Comparison of ENCODE assay signal across 24 cellular contexts in the genomic region with DNA sequence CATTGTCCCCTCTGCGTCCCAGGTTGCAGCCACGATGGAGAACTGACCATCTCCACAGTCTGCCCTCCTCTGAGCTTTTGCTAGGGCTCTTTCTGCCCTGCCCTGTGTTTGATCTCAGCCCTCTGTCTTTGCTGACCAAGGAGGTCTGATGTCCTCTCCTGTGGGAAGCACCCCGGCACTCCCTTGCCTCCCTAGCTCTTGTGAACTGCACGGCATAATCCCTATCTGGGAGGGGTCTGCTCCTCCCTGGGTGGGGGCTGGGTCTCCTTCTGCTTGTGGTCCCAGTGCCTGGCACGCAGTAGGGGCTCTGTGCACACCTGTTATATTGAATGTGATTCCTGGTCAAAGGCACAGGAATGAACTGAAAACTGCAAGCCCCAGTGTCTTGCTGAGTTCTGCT. TPM values are rescaled to one million over a fixed set of nuclear protein-coding genes. Genes with fewer than 3 reads are reported as not detected.
DNase-seq lines count a peak whose midpoint lies in the region; ATAC-seq and TF ChIP-seq lines count a peak whose summit lies in the region.
"Had no signal": no experiment of that assay in that cellular context is flagged by ENCODE, and none has a peak within 500 bp of the region (broad histone marks: within the 10 kb centered on the region; RNA-seq: fewer than 3 reads in every experiment).

No MANE protein-coding gene starts in this region.

- H3K9ac ChIP-seq in HUES48 (ENCODE audit: low read depth, low read length) (no peak overlapping the region), colonic mucosa (ENCODE audit: low read depth in 2 of 2, low read length in 2 of 2) (no peak overlapping the region)

- H3K27me3 Mint-ChIP-seq in CD8-positive, alpha-beta T cell (ENCODE audit: low read depth): peaks cover 21% of the 10 kb centered on the region
- H3K27me3 Mint-ChIP-seq in brain: peaks cover 7% of the 10 kb centered on the region
- H3K27me3 Mint-ChIP-seq in nephron (ENCODE audit: low read depth): peaks cover 51% of the 10 kb centered on the region
- H3K27me3 Mint-ChIP-seq in stimulated activated naive B cell treated with anti-CD40 and anti-IgM and Interleukin-4, amounts not matched to agents 10 μg/mL and 1 μg/mL and 100 μg/mL, for 72 hours: peaks cover 35 to 41% of the 10 kb centered on the region in 2 donors
- H3K27me3 Mint-ChIP-seq in naive thymus-derived CD4-positive, alpha-beta T cell: peaks cover 28 to 58% (median 34%) of the 10 kb centered on the region in 5 donors

- no peak for TF ChIP-seq CTCF in CD8-positive, alpha-beta T cell (IDR thresholded peaks at IDR 0.05)
- TF ChIP-seq CTCF in brain (conservative IDR thresholded peaks at IDR 0.05) (no peak), nephron (IDR thresholded peaks at IDR 0.05; ENCODE audit: unreplicated experiment in 3 of 3) (no peak), colonic mucosa (IDR thresholded peaks at IDR 0.05) (no peak)

- no peak overlapping the region for H3K27ac Mint-ChIP-seq in CD8-positive, alpha-beta T cell
- peak overlapping the region; percentile 81 to 95 (median 89) for H3K27ac Mint-ChIP-seq in brain
- no peak overlapping the region for H3K27ac Mint-ChIP-seq in nephron
- H3K27ac Mint-ChIP-seq in stimulated activated naive B cell treated with anti-CD40 and anti-IgM and Interleukin-4, amounts not matched to agents 10 μg/mL and 1 μg/mL and 100 μg/mL, for 72 hours: no peak overlapping the region
- peak overlapping the region in 1 of 9 donors; percentile 13 for H3K27ac Mint-ChIP-seq in naive thymus-derived CD4-positive, alpha-beta T cell
- H3K27ac Mint-ChIP-seq: mesothelial cell of epicardium; T-helper 2 cell treated with Interferon-gamma antibody and Interleukin-4, amounts not matched to agents 5 μg/mL and 100 μg/mL, for 36 hours had no signal

- no peak for ATAC-seq in CD8-positive, alpha-beta T cell
- ATAC-seq in stimulated activated naive B cell treated with anti-CD40 and anti-IgM and Interleukin-4, amounts not matched to agents 10 μg/mL and 1 μg/mL and 100 μg/mL, for 72 hours (replicated peaks): no peak
- no peak for ATAC-seq in naive thymus-derived CD4-positive, alpha-beta T cell

- H3K27ac ChIP-seq in CD8-positive, alpha-beta T cell (ENCODE audit: low read depth, low read length): no peak overlapping the region
- H3K27ac ChIP-seq in HUES48 (ENCODE audit: low read depth, low read length) (no peak overlapping the region), colonic mucosa (no peak overlapping the region)
- no peak overlapping the region for H3K27ac ChIP-seq in naive thymus-derived CD4-positive, alpha-beta T cell (ENCODE audit: low read depth, low read length)
- H3K27ac ChIP-seq: brain microvascular endothelial cell, left lung, neutrophil, psoas muscle, upper lobe of left lung had no signal

- CTCF ChIA-PET in CD8-positive, alpha-beta T cell (lab: Charles Lee): interaction anchor here (2.8 kb wide), 1 partner anchor 30 kb away, joined by 10 read pairs; a partner anchor contains a TSS
- CTCF ChIA-PET in naive thymus-derived CD4-positive, alpha-beta T cell (lab: Charles Lee): interaction anchor here (0.5 kb wide), 1 partner anchor 37 kb away, joined by 3 read pairs; no protein-coding TSS in a partner anchor

- no peak for DNase-seq in CD8-positive, alpha-beta T cell
- no peak for DNase-seq in stimulated activated naive B cell treated with anti-CD40 and anti-IgM and Interleukin-4, amounts not matched to agents 10 μg/mL and 1 μg/mL and 100 μg/mL, for 72 hours
- no peak for DNase-seq in activated CD4-positive, CD25-positive, alpha-beta regulatory T cell (lab: John Stamatoyannopoulos, UW)
- no peak for DNase-seq in colonic mucosa
- no peak for DNase-seq in naive thymus-derived CD4-positive, alpha-beta T cell
- DNase-seq: activated CD4-positive, alpha-beta T cell treated with anti-CD3 and anti-CD28 coated beads, Interleukin-2, amount 50 U/mL, for 1 hour; activated gamma-delta T cell; activated T-cell treated with anti-CD3 and anti-CD28 coated beads for 4 hours; brain microvascular endothelial cell; CD4-positive, CD25-positive, alpha-beta regulatory T cell; DMS 273 treated with DMSO at 0.1 percent for 48 hours; foreskin fibroblast; left lung; NCI-H1048; NCI-H187; NCI-H524; psoas muscle; upper lobe of left lung had no signal

- no peaks in the 10 kb centered on the region for H3K9me3 ChIP-seq in CD8-positive, alpha-beta T cell (ENCODE audit: low read length)
- H3K9me3 ChIP-seq in HUES48 (ENCODE audit: control insufficient read depth, insufficient read depth, low read length): no peaks in the 10 kb centered on the region
- H3K9me3 ChIP-seq in colonic mucosa: no peaks in the 10 kb centered on the region
- no peaks in the 10 kb centered on the region for H3K9me3 ChIP-seq in naive thymus-derived CD4-positive, alpha-beta T cell (ENCODE audit: control insufficient read depth in 2 of 3, low read length in 3 of 3)
- H3K9me3 ChIP-seq: left lung, neutrophil, psoas muscle, upper lobe of left lung had no signal

- intact Hi-C loops in CD8-positive, alpha-beta T cell (cut with DNase I, micrococcal nuclease): no loop called here
- intact Hi-C loops in colonic mucosa (cut with DNase I): no loop called here
- intact Hi-C loops in naive thymus-derived CD4-positive, alpha-beta T cell (cut with micrococcal nuclease): no loop called here

- H3K4me3 ChIP-seq in CD8-positive, alpha-beta T cell (ENCODE audit: low read depth, low read length): no peak overlapping the region
- H3K4me3 ChIP-seq in HUES48 (ENCODE audit: low read depth, low read length): 0 out of 2 replicates have a peak overlapping the region, but pooled peaks have one; percentile 7
- no peak overlapping the region for H3K4me3 ChIP-seq in colonic mucosa
- H3K4me3 ChIP-seq in naive thymus-derived CD4-positive, alpha-beta T cell (ENCODE audit: low read length): no peak overlapping the region
- H3K4me3 ChIP-seq: left lung, psoas muscle, upper lobe of left lung had no signal

- H3K4me1 Mint-ChIP-seq in CD8-positive, alpha-beta T cell (ENCODE audit: low read depth): peaks cover 33% of the 10 kb centered on the region
- H3K4me1 Mint-ChIP-seq in brain (peaks cover 51% of the 10 kb centered on the region), nephron (peaks cover 31% of the 10 kb centered on the region)
- H3K4me1 Mint-ChIP-seq in stimulated activated naive B cell treated with anti-CD40 and anti-IgM and Interleukin-4, amounts not matched to agents 10 μg/mL and 1 μg/mL and 100 μg/mL, for 72 hours: peaks cover 17 to 26% of the 10 kb centered on the region in 2 donors
- H3K4me1 Mint-ChIP-seq in naive thymus-derived CD4-positive, alpha-beta T cell: peaks cover 20 to 33% (median 23%) of the 10 kb centered on the region in 7 donors

- POLR2A ChIA-PET in CD8-positive, alpha-beta T cell (lab: Charles Lee): interaction anchor here (1.2 to 1.6 kb wide), 2 partner anchors 12 to 25 kb away, joined by 3 to 5 read pairs; a partner anchor contains a TSS
- POLR2A ChIA-PET in naive thymus-derived CD4-positive, alpha-beta T cell (lab: Charles Lee): no interaction called here

- H3K36me3 Mint-ChIP-seq in CD8-positive, alpha-beta T cell: no peaks in the 10 kb centered on the region
- peaks cover 5% of the 10 kb centered on the region for H3K36me3 Mint-ChIP-seq in brain
- no peaks in the 10 kb centered on the region for H3K36me3 Mint-ChIP-seq in nephron (ENCODE audit: low read depth)
- H3K36me3 Mint-ChIP-seq in stimulated activated naive B cell treated with anti-CD40 and anti-IgM and Interleukin-4, amounts not matched to agents 10 μg/mL and 1 μg/mL and 100 μg/mL, for 72 hours: no peaks in the 10 kb centered on the region
- H3K36me3 Mint-ChIP-seq in naive thymus-derived CD4-positive, alpha-beta T cell: peaks cover 0 to 2% (median 0%) of the 10 kb centered on the region in 5 donors
- H3K36me3 Mint-ChIP-seq: CD4-positive, CD25-positive, alpha-beta regulatory T cell; mesothelial cell of epicardium had no signal

- H3K27me3 ChIP-seq in CD8-positive, alpha-beta T cell (ENCODE audit: insufficient read depth, low read length): peaks cover 12% of the 10 kb centered on the region
- H3K27me3 ChIP-seq in HUES48 (ENCODE audit: control insufficient read depth, insufficient read depth, low read length) (no peaks in the 10 kb centered on the region), colonic mucosa (peaks cover 40% of the 10 kb centered on the region)
- no peaks in the 10 kb centered on the region for H3K27me3 ChIP-seq in naive thymus-derived CD4-positive, alpha-beta T cell (ENCODE audit: control insufficient read depth in 2 of 2, insufficient read depth in 2 of 2, low read length in 2 of 2)

- no peaks in the 10 kb centered on the region for H3K9me3 Mint-ChIP-seq in CD8-positive, alpha-beta T cell
- H3K9me3 Mint-ChIP-seq in brain (peaks cover 0 to 2% (median 0%) of the 10 kb centered on the region in 5 experiments), nephron (no peaks in the 10 kb centered on the region)
- H3K9me3 Mint-ChIP-seq in stimulated activated naive B cell treated with anti-CD40 and anti-IgM and Interleukin-4, amounts not matched to agents 10 μg/mL and 1 μg/mL and 100 μg/mL, for 72 hours: no peaks in the 10 kb centered on the region
- H3K9me3 Mint-ChIP-seq in naive thymus-derived CD4-positive, alpha-beta T cell: peaks cover 0 to 1% (median 0%) of the 10 kb centered on the region in 11 donors
- H3K9me3 Mint-ChIP-seq: mesothelial cell of epicardium; T-helper 2 cell treated with Interferon-gamma antibody and Interleukin-4, amounts not matched to agents 5 μg/mL and 100 μg/mL, for 36 hours had no signal

- H3K36me3 ChIP-seq in CD8-positive, alpha-beta T cell (ENCODE audit: insufficient read depth, low read length): no peaks in the 10 kb centered on the region
- H3K36me3 ChIP-seq in HUES48 (ENCODE audit: control insufficient read depth, insufficient read depth, low read length): no peaks in the 10 kb centered on the region
- H3K36me3 ChIP-seq in colonic mucosa: no peaks in the 10 kb centered on the region
- no peaks in the 10 kb centered on the region for H3K36me3 ChIP-seq in naive thymus-derived CD4-positive, alpha-beta T cell (ENCODE audit: control insufficient read depth in 2 of 3, insufficient read depth in 3 of 3, low read length in 3 of 3)
- H3K36me3 ChIP-seq: brain microvascular endothelial cell, left lung, neutrophil, upper lobe of left lung had no signal

- peak overlapping the region; percentile 13 for H3K4me3 Mint-ChIP-seq in CD8-positive, alpha-beta T cell
- H3K4me3 Mint-ChIP-seq in brain: peak overlapping the region; percentile 82 to 89 (median 84)
- H3K4me3 Mint-ChIP-seq in nephron: peak overlapping the region; percentile 48 to 87 (median 62)
- H3K4me3 Mint-ChIP-seq in stimulated activated naive B cell treated with anti-CD40 and anti-IgM and Interleukin-4, amounts not matched to agents 10 μg/mL and 1 μg/mL and 100 μg/mL, for 72 hours: no peak overlapping the region
- H3K4me3 Mint-ChIP-seq in naive thymus-derived CD4-positive, alpha-beta T cell: peak overlapping the region in 5 of 10 donors; percentile 9 to 63 (median 22)
- H3K4me3 Mint-ChIP-seq: T-helper 2 cell treated with Interferon-gamma antibody and Interleukin-4, amounts not matched to agents 5 μg/mL and 100 μg/mL, for 36 hours had no signal

- peaks cover 35% of the 10 kb centered on the region for H3K4me1 ChIP-seq in CD8-positive, alpha-beta T cell (ENCODE audit: insufficient read depth, low read length)
- H3K4me1 ChIP-seq in HUES48 (ENCODE audit: control insufficient read depth, insufficient read depth, low read length): peaks cover 23% of the 10 kb centered on the region; the same call in 1 of the 2 replicates
- peaks cover 3% of the 10 kb centered on the region for H3K4me1 ChIP-seq in colonic mucosa
- peaks cover 11 to 24% of the 10 kb centered on the region in 2 donors for H3K4me1 ChIP-seq in naive thymus-derived CD4-positive, alpha-beta T cell (ENCODE audit: control insufficient read depth in 2 of 2, insufficient read depth in 2 of 2, low read length in 2 of 2)
- H3K4me1 ChIP-seq: psoas muscle had no signal

RNA-seq across cellular contexts. Expression of a gene that starts 2.4 kb away (rescaled TPM):
- under 1 TPM; 0.08 to 0.11 TPM for total RNA-seq in CD8-positive, alpha-beta T cell
- 15.1 TPM for polyA plus RNA-seq in brain (ENCODE audit: insufficient read depth, low read depth, low replicate concordance)
- under 1 TPM; 0.05 TPM for total RNA-seq in colonic mucosa
- total RNA-seq in naive thymus-derived CD4-positive, alpha-beta T cell: 1 to 10 TPM in 1 of 5 experiments, under 1 TPM in 4; 0.07 to 1.6 (median 0.21) TPM
- polyA plus RNA-seq in naive thymus-derived CD4-positive, alpha-beta T cell: under 1 TPM; 0.03 to 0.09 TPM
- total RNA-seq: CD4-positive, CD25-positive, alpha-beta regulatory T cell had no signal

RNA-seq across cellular contexts. Expression of a gene that starts 13.0 kb away (rescaled TPM):
- 10 to 100 TPM; 28.7 to 29.4 TPM for total RNA-seq in CD8-positive, alpha-beta T cell
- polyA plus RNA-seq in brain (ENCODE audit: insufficient read depth, low read depth, low replicate concordance): 275 TPM
- 10 to 100 TPM in 1 of 2 donors, 1 to 10 TPM in 1; 8.5 to 12.4 TPM for total RNA-seq in colonic mucosa
- total RNA-seq in naive thymus-derived CD4-positive, alpha-beta T cell: 10 to 100 TPM; 17.1 to 53.3 (median 27.2) TPM
- polyA plus RNA-seq in naive thymus-derived CD4-positive, alpha-beta T cell: 10 to 100 TPM; 38.0 to 53.0 TPM

RNA-seq across cellular contexts. Expression of a gene that starts 29.9 kb away (rescaled TPM):
- total RNA-seq in CD8-positive, alpha-beta T cell: 1 to 10 TPM; 2.9 to 3.3 TPM
- 7.4 TPM for polyA plus RNA-seq in brain (ENCODE audit: insufficient read depth, low read depth, low replicate concordance)
- 10 to 100 TPM in 1 of 2 donors, 1 to 10 TPM in 1; 9.2 to 12.4 TPM for total RNA-seq in colonic mucosa
- 10 to 100 TPM in 1 of 5 experiments, 1 to 10 TPM in 4; 3.2 to 31.0 (median 4.1) TPM for total RNA-seq in naive thymus-derived CD4-positive, alpha-beta T cell
- polyA plus RNA-seq in naive thymus-derived CD4-positive, alpha-beta T cell: 1 to 10 TPM; 7.8 to 8.9 TPM

RNA-seq across cellular contexts. Expression of a gene that starts 39.2 kb away (rescaled TPM):
- 10 to 100 TPM; 35.9 to 36.0 TPM for total RNA-seq in CD8-positive, alpha-beta T cell
- polyA plus RNA-seq in brain (ENCODE audit: insufficient read depth, low read depth, low replicate concordance): 63.8 TPM
- 1 to 10 TPM; 5.3 to 7.5 TPM for total RNA-seq in colonic mucosa
- 10 to 100 TPM; 35.2 to 67.1 (median 44.8) TPM for total RNA-seq in naive thymus-derived CD4-positive, alpha-beta T cell
- 10 to 100 TPM; 11.3 to 14.3 TPM for polyA plus RNA-seq in naive thymus-derived CD4-positive, alpha-beta T cell

RNA-seq across cellular contexts. Expression of a gene that starts 39.7 kb away (rescaled TPM):
- 1 to 10 TPM; 3.4 to 3.5 TPM for total RNA-seq in CD8-positive, alpha-beta T cell
- 103 TPM for polyA plus RNA-seq in brain (ENCODE audit: insufficient read depth, low read depth, low replicate concordance)
- total RNA-seq in colonic mucosa: 1 to 10 TPM; 1.2 TPM
- total RNA-seq in naive thymus-derived CD4-positive, alpha-beta T cell: 1 to 10 TPM in 4 of 5 experiments, under 1 TPM in 1; 0.97 to 4.1 (median 3.7) TPM
- 1 to 10 TPM; 6.1 to 7.8 TPM for polyA plus RNA-seq in naive thymus-derived CD4-positive, alpha-beta T cell

Comparison
In these comparisons a context has a peak if more than half of its experiments do, and no peak if none do; other contexts are left out.
1. H3K27ac Mint-ChIP-seq: peak in brain (5 of 5); none in CD8-positive, alpha-beta T cell (single experiment), nephron (0 of 3) and stimulated activated naive B cell treated with anti-CD40 and anti-IgM and Interleukin-4, amounts not matched to agents 10 μg/mL and 1 μg/mL and 100 μg/mL, for 72 hours (single experiment).
2. H3K4me3 Mint-ChIP-seq: peak in CD8-positive, alpha-beta T cell (single experiment), brain (5 of 5) and nephron (3 of 3); none in stimulated activated naive B cell treated with anti-CD40 and anti-IgM and Interleukin-4, amounts not matched to agents 10 μg/mL and 1 μg/mL and 100 μg/mL, for 72 hours (0 of 2).